Comparison of ENCODE assay signal across 29 cellular contexts in genomic region chr1:7594002-7594713, GRCh38.
DNase-seq lines count a peak whose midpoint lies in the region; ATAC-seq, FAIRE-seq and TF ChIP-seq lines count a peak whose summit lies in the region.
"Had no signal": no experiment of that assay in that cellular context is flagged by ENCODE, and none has a peak within 500 bp of the region (broad histone marks: within the 10 kb centered on the region; RNA-seq: fewer than 3 reads in every experiment).

No MANE protein-coding gene starts in this region.

- intact Hi-C loops in Panc1 (cut with micrococcal nuclease; ENCODE audit: unreplicated experiment) = no loop called here

- no peak for TF ChIP-seq POLR2A in GM12891 (IDR thresholded peaks at IDR 0.05; ENCODE audit: low read depth, low read length)

- H3K4me3 ChIP-seq in BE2C (ENCODE audit: low read depth, low read length) = no peak overlapping the region
- H3K4me3 ChIP-seq in Panc1 (ENCODE audit: low read depth in 2 of 2, low read length in 2 of 2) = no peak overlapping the region
- no peak overlapping the region for H3K4me3 ChIP-seq in osteoblast (ENCODE audit: insufficient read depth, low read length)
- H3K4me3 ChIP-seq: adrenal gland, heart right ventricle, PC-9 had no signal

- no peaks in the 10 kb centered on the region for H4K20me1 ChIP-seq in osteoblast (ENCODE audit: insufficient read depth, low read length)

- CTCF ChIA-PET in Panc1 (lab: Charles Lee) = no interaction called here

- H3K36me3 ChIP-seq in BE2C (no peaks in the 10 kb centered on the region), Panc1 (ENCODE audit: control insufficient read depth, insufficient read depth, low read length) (no peaks in the 10 kb centered on the region), osteoblast (ENCODE audit: insufficient read depth, low read length) (no peaks in the 10 kb centered on the region)
- H3K36me3 ChIP-seq: adrenal gland, brain microvascular endothelial cell, heart right ventricle had no signal

- peak; percentile 52 for DNase-seq in DMS153 (lab: John Stamatoyannopoulos, UW)
- DNase-seq in DMS153 treated with DMSO at 0.1 percent for 48 hours (lab: John Stamatoyannopoulos, UW; ENCODE audit: unreplicated experiment) = no peak
- DNase-seq in BE2C = peak; percentile 52
- no peak for DNase-seq in Panc1 (ENCODE audit: low read depth, low spot score)
- peak; percentile 71 for DNase-seq in osteoblast (ENCODE audit: insufficient read length, low spot score, missing footprints)
- no peak for DNase-seq in HK-2 (ENCODE audit: unreplicated experiment)
- DNase-seq in GM12891 (ENCODE audit: insufficient read length, low spot score) = no peak
- DNase-seq in activated naive CD4-positive, alpha-beta T cell treated with anti-CD3 and anti-CD28 coated beads, Interleukin-2, amount 50 U/mL, for 16 hours = no peak
- DNase-seq: activated CD4-positive, alpha-beta T cell treated with anti-CD3 and anti-CD28 coated beads for 1 hour; activated T-cell treated with anti-CD3 and anti-CD28 coated beads, Interleukin-2, amount 50 U/mL, for 1 hour; brain microvascular endothelial cell; DMS79; effector CD4-positive, alpha-beta T cell; GOT3; heart right ventricle; mesendoderm; NCI-H1694 treated with DMSO at 0.1 percent for 48 hours; NCI-H446 treated with DMSO at 0.1 percent for 48 hours; occipital lobe; PC-9; retina; stimulated activated CD4-positive, alpha-beta T cell treated with anti-CD3 and anti-CD28 coated beads, Interleukin-12 subunit alpha, Interleukin-12 subunit beta, amount 100 ng/mL, for 4 hours; stimulated activated naive CD8-positive, alpha-beta T cell treated with anti-CD3 and anti-CD28 coated beads, Interleukin-15, Interleukin-2, amounts not matched to agents 100 U/mL and 50 U/mL, for 24 hours; T-helper 1 cell had no signal

- ATAC-seq in Panc1 = peak; percentile 46
- ATAC-seq: heart right ventricle; left colon; stimulated activated naive CD8-positive, alpha-beta T cell treated with anti-CD3 and anti-CD28 coated beads, Interleukin-15, Interleukin-2, amounts not matched to agents 100 U/mL and 50 U/mL, for 24 hours had no signal

- no peak for TF ChIP-seq CTCF in BE2C (IDR thresholded peaks at IDR 0.05; ENCODE audit: low read depth, low read length)
- TF ChIP-seq CTCF in Panc1 (IDR thresholded peaks at IDR 0.05) = no peak
- TF ChIP-seq CTCF in osteoblast (IDR thresholded peaks at IDR 0.05; ENCODE audit: extremely low read depth, low read depth, low read length) = no peak

- in situ Hi-C loops in Panc1 (cut with HindIII; ENCODE audit: low pct_unique_long_range_greater_than_20kb, low sequenced_read_pairs) = no loop called here

- H3K4me1 ChIP-seq in BE2C = peaks cover 15% of the 10 kb centered on the region
- H3K4me1 ChIP-seq in Panc1 (ENCODE audit: control insufficient read depth, insufficient read depth, low read length) = no peaks in the 10 kb centered on the region
- no peaks in the 10 kb centered on the region for H3K4me1 ChIP-seq in osteoblast (ENCODE audit: insufficient read depth, low read length)
- H3K4me1 ChIP-seq: adrenal gland, heart right ventricle had no signal

- no peaks in the 10 kb centered on the region for H3K79me2 ChIP-seq in osteoblast (ENCODE audit: insufficient read depth, low read length)

- no peak overlapping the region for H3K4me2 ChIP-seq in osteoblast (ENCODE audit: insufficient read depth, low read length)
- H3K4me2 ChIP-seq: KMS-11, PC-9 had no signal

- FAIRE-seq in GM12891 (lab: Jason Lieb, UNC) = no peak
- FAIRE-seq: HTR-8/SVneo had no signal

- H2AFZ ChIP-seq in osteoblast (ENCODE audit: low read length) = no peak overlapping the region
- H2AFZ ChIP-seq: PC-9 had no signal

- POLR2A ChIA-PET in Panc1 (lab: Charles Lee) = no interaction called here

- H3K9me3 ChIP-seq in BE2C (no peaks in the 10 kb centered on the region), Panc1 (ENCODE audit: control insufficient read depth, insufficient read depth, low read depth, low read length) (no peaks in the 10 kb centered on the region), osteoblast (ENCODE audit: low read depth, low read length) (no peaks in the 10 kb centered on the region)
- H3K9me3 ChIP-seq: adrenal gland had no signal

- BruUV-seq in Panc1 (replicated peaks; lab: Mats Ljungman, UMichigan) = no TSS peak

- H3K27me3 ChIP-seq in BE2C (no peaks in the 10 kb centered on the region), Panc1 (ENCODE audit: control insufficient read depth, insufficient read depth, low read length) (no peaks in the 10 kb centered on the region), osteoblast (ENCODE audit: insufficient read depth, low read length) (no peaks in the 10 kb centered on the region)
- H3K27me3 ChIP-seq: adrenal gland, brain microvascular endothelial cell, heart right ventricle had no signal

- H3K27ac ChIP-seq in Panc1 (ENCODE audit: low read length) = no peak overlapping the region
- H3K27ac ChIP-seq in osteoblast (ENCODE audit: low read depth, low read length) = no peak overlapping the region
- H3K27ac ChIP-seq: 22Rv1, adrenal gland, brain microvascular endothelial cell, heart right ventricle, KMS-11, PC-9 had no signal

TF ChIP-seq in GM12891, 5 proteins besides CTCF, POLR2A, EP300 and RAD21:
- TF ChIP-seq SPI1 (IDR thresholded peaks at IDR 0.05; ENCODE audit: low read depth, low read length) (no peak), POU2F2 (IDR thresholded peaks at IDR 0.05; ENCODE audit: low read depth, low read length) (no peak), PAX5 (IDR thresholded peaks at IDR 0.05; ENCODE audit: insufficient read depth, low read length, severe bottlenecking) (no peak), TAF1 (IDR thresholded peaks at IDR 0.05; ENCODE audit: low read depth, low read length) (no peak), POLR2AphosphoS5 (IDR thresholded peaks at IDR 0.05; ENCODE audit: low read depth, low read length) (no peak)

Comparison
In these comparisons a context has a peak if more than half of its experiments do, and no peak if none do; other contexts are left out.
1. DNase-seq: peak in DMS153 (single experiment), BE2C (single experiment) and osteoblast (single experiment); none in DMS153 treated with DMSO at 0.1 percent for 48 hours (single experiment), Panc1 (single experiment), HK-2 (single experiment), GM12891 (single experiment) and activated naive CD4-positive, alpha-beta T cell treated with anti-CD3 and anti-CD28 coated beads, Interleukin-2, amount 50 U/mL, for 16 hours (single experiment).